In genomic region chr11:2290351-2290841, GRCh38 we compare ENCODE assay signal across 15 cellular contexts. TPM values are rescaled to one million over a fixed set of nuclear protein-coding genes. Genes with fewer than 3 reads are reported as not detected.
DNase-seq lines count a peak whose midpoint lies in the region; ATAC-seq and TF ChIP-seq lines count a peak whose summit lies in the region.
"Had no signal": no experiment of that assay in that cellular context is flagged by ENCODE, and none has a peak within 500 bp of the region (broad histone marks: within the 10 kb centered on the region; RNA-seq: fewer than 3 reads in every experiment).

No MANE protein-coding gene starts in this region.

- no peak overlapping the region for H3K4me3 ChIP-seq in Panc1 (ENCODE audit: low read depth in 2 of 2, low read length in 2 of 2)
- no peak overlapping the region for H3K4me3 ChIP-seq in mucosa of descending colon
- H3K4me3 ChIP-seq: BLaER1 treated with 17β-estradiol and CSF1 and Interleukin-3, amounts not matched to agents 10 nM and 100 nM had no signal

- no peak overlapping the region for H3K27ac ChIP-seq in Panc1 (ENCODE audit: low read length)
- H3K27ac ChIP-seq: BLaER1 treated with 17β-estradiol and CSF1 and Interleukin-3, amounts not matched to agents 10 nM and 100 nM had no signal

- no peak for TF ChIP-seq POLR2A in erythroblast (IDR thresholded peaks at IDR 0.05; ENCODE audit: low read length)

- intact Hi-C loops in Panc1 (cut with micrococcal nuclease; ENCODE audit: unreplicated experiment), result no loop called here
- intact Hi-C loops in mucosa of descending colon (cut with DNase I, micrococcal nuclease), result loop anchor here (10.0 kb wide), 2 partner anchors 86 to 96 kb away; no protein-coding TSS in a partner anchor

- peak; percentile 88 for ATAC-seq in Panc1
- no peak for ATAC-seq in mucosa of descending colon
- ATAC-seq in stimulated activated naive CD8-positive, alpha-beta T cell treated with anti-CD3 and anti-CD28 coated beads, Interleukin-15, Interleukin-2, amounts not matched to agents 100 U/mL and 50 U/mL, for 24 hours, result no peak
- ATAC-seq: activated CD8-positive, alpha-beta T cell treated with anti-CD3 and anti-CD28 coated beads, Interleukin-2, amount 10 ng/mL, durations not matched to agents 7 days and 5 days; effector memory CD8-positive, alpha-beta T cell had no signal

- in situ Hi-C loops in Panc1 (cut with HindIII; ENCODE audit: low pct_unique_long_range_greater_than_20kb, low sequenced_read_pairs), result no loop called here

- CTCF ChIA-PET in Panc1 (lab: Charles Lee), result interaction anchor here (0.6 kb wide), 1 partner anchor 141 kb away, joined by 9 read pairs; no protein-coding TSS in a partner anchor

- DNase-seq in A172 (ENCODE audit: low spot score) (peak; percentile 43), DMS53 (lab: John Stamatoyannopoulos, UW) (peak; percentile 74), Panc1 (ENCODE audit: low read depth, low spot score) (no peak), mucosa of descending colon (peak in 2 of 3 donors; percentile 0 to 31), glomerular visceral epithelial cell (ENCODE audit: extremely low spot score) (no peak), retina (no peak), erythroblast (lab: John Stamatoyannopoulos, UW) (no peak)
- DNase-seq in stimulated activated naive CD8-positive, alpha-beta T cell treated with anti-CD3 and anti-CD28 coated beads, Interleukin-15, Interleukin-2, amounts not matched to agents 100 U/mL and 50 U/mL, for 24 hours, result no peak
- DNase-seq: activated CD8-positive, alpha-beta T cell treated with anti-CD3 and anti-CD28 coated beads, Interleukin-2, amount 10 ng/mL, durations not matched to agents 7 days and 5 days; effector memory CD8-positive, alpha-beta T cell; NCI-H1105; NCI-H748 treated with DMSO at 0.1 percent for 48 hours had no signal

- peaks cover 9% of the 10 kb centered on the region for H3K4me1 ChIP-seq in Panc1 (ENCODE audit: control insufficient read depth, insufficient read depth, low read length)
- H3K4me1 ChIP-seq in mucosa of descending colon (ENCODE audit: low read depth), result no peaks in the 10 kb centered on the region

- peaks cover 4% of the 10 kb centered on the region; the same call in 1 of the 2 replicates for H3K27me3 ChIP-seq in Panc1 (ENCODE audit: control insufficient read depth, insufficient read depth, low read length)

- H3K9me3 ChIP-seq in Panc1 (ENCODE audit: control insufficient read depth, insufficient read depth, low read depth, low read length) (no peaks in the 10 kb centered on the region), mucosa of descending colon (no peaks in the 10 kb centered on the region)
- H3K9me3 ChIP-seq: BLaER1 treated with 17β-estradiol and CSF1 and Interleukin-3, amounts not matched to agents 10 nM and 100 nM had no signal

- H3K36me3 ChIP-seq in Panc1 (ENCODE audit: control insufficient read depth, insufficient read depth, low read length) (no peaks in the 10 kb centered on the region), mucosa of descending colon (ENCODE audit: low read depth) (no peaks in the 10 kb centered on the region)
- H3K36me3 ChIP-seq: BLaER1 treated with 17β-estradiol and CSF1 and Interleukin-3, amounts not matched to agents 10 nM and 100 nM had no signal

- POLR2A ChIA-PET in Panc1 (lab: Charles Lee), result no interaction called here

- no peak for TF ChIP-seq CTCF in Panc1 (IDR thresholded peaks at IDR 0.05)
- TF ChIP-seq CTCF in mucosa of descending colon (IDR thresholded peaks at IDR 0.05), result no peak

- BruUV-seq in Panc1 (replicated peaks; lab: Mats Ljungman, UMichigan), result no TSS peak

RNA-seq across cellular contexts. Expression of gene C11orf21, which starts 11.3 kb away (rescaled TPM):
- 2.0 and 2.8 TPM in 2 replicates for total RNA-seq in A172 (2014; rRNA removed; shearing (Covaris generic))
- total RNA-seq in Panc1 (2021; ENCODE audit: unreplicated experiment), result 0.31 TPM
- polyA plus RNA-seq in Panc1 (2012; ENCODE audit: insufficient read length), result not detected
- 1 to 10 TPM in 2 of 3 donors, under 1 TPM in 1; 0.35 to 2.3 (median 1.9) TPM for total RNA-seq in mucosa of descending colon
- total RNA-seq: bronchial epithelial cell, pulmonary artery endothelial cell had no signal

RNA-seq across cellular contexts. Expression of gene TSPAN32, which starts 11.4 kb away (rescaled TPM):
- 13.3 and 16.9 TPM in 2 replicates for total RNA-seq in A172 (2014; rRNA removed; shearing (Covaris generic))
- not detected for total RNA-seq in Panc1 (2021; ENCODE audit: unreplicated experiment)
- 0.16 TPM for polyA plus RNA-seq in Panc1 (2012; ENCODE audit: insufficient read length)
- 1 to 10 TPM; 1.2 to 2.8 (median 2.6) TPM for total RNA-seq in mucosa of descending colon
- total RNA-seq: bronchial epithelial cell, pulmonary artery endothelial cell had no signal

RNA-seq across cellular contexts. Expression of gene ASCL2, which starts 20.0 kb away (rescaled TPM):
- not detected in 2 replicates for total RNA-seq in A172 (2014; rRNA removed; shearing (Covaris generic))
- total RNA-seq in Panc1 (2021; ENCODE audit: unreplicated experiment), result not detected
- not detected for polyA plus RNA-seq in Panc1 (2012; ENCODE audit: insufficient read length)
- total RNA-seq in mucosa of descending colon, result 1 to 10 TPM; 2.6 to 8.4 (median 8.1) TPM
- total RNA-seq: pulmonary artery endothelial cell had no signal

Comparison
In these comparisons a context has a peak if more than half of its experiments do, and no peak if none do; other contexts are left out.
1. DNase-seq: peak in A172 (single experiment), DMS53 (single experiment) and mucosa of descending colon (2 of 3); none in Panc1 (single experiment), glomerular visceral epithelial cell (single experiment), retina (single experiment), erythroblast (0 of 2) and stimulated activated naive CD8-positive, alpha-beta T cell treated with anti-CD3 and anti-CD28 coated beads, Interleukin-15, Interleukin-2, amounts not matched to agents 100 U/mL and 50 U/mL, for 24 hours (single experiment).